Comparison of ENCODE assay signal across 16 cellular contexts in the genomic region with DNA sequence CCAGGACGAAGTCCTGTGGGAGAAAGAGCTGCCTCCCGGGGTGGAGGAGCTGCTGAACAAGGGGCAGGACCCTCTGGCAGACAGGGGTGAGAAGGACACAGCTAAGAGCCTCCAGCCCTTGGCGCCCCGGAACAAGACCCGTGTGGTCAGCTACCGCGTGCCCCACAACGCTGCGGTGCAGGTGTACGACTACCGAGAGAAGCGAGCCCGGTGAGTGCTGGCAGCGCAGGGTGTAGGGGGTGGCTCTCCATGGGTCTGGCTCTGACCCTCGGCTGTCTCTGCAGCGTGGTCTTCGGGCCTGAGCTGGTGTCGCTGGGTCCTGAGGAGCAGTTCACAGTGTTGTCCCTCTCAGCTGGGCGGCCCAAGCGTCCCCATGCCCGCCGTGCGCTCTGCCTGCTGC. TPM values are rescaled to one million over a fixed set of nuclear protein-coding genes. Genes with fewer than 3 reads are reported as not detected.
DNase-seq lines count a peak whose midpoint lies in the region; ATAC-seq, FAIRE-seq and TF ChIP-seq lines count a peak whose summit lies in the region.
"Had no signal": no experiment of that assay in that cellular context is flagged by ENCODE, and none has a peak within 500 bp of the region (broad histone marks: within the 10 kb centered on the region; RNA-seq: fewer than 3 reads in every experiment).

No MANE protein-coding gene starts in this region.

- dilution Hi-C loops in endothelial cell of umbilical vein (cut with MboI; ENCODE audit: extremely low pct_ligation_motif_present, low sequenced_read_pairs): no loop called here

- H2AFZ ChIP-seq in endothelial cell of umbilical vein (ENCODE audit: low read depth, low read length): no peak overlapping the region
- H2AFZ ChIP-seq in osteoblast (ENCODE audit: low read length): no peak overlapping the region
- H2AFZ ChIP-seq: GM23248 had no signal

- POLR2A ChIA-PET in endothelial cell of umbilical vein (lab: Charles Lee): no interaction called here

- H3K27ac ChIP-seq in endothelial cell of umbilical vein (ENCODE audit: insufficient read depth, low read depth, low read length) (no peak overlapping the region), osteoblast (ENCODE audit: low read depth, low read length) (no peak overlapping the region)
- H3K27ac ChIP-seq: GM23248 had no signal

- H3K9ac ChIP-seq in endothelial cell of umbilical vein (replicated peaks; ENCODE audit: extremely low read depth, insufficient read depth, low read length): no peak overlapping the region
- H3K9ac ChIP-seq: GM23248 had no signal

- H3K4me2 ChIP-seq in endothelial cell of umbilical vein (ENCODE audit: insufficient read depth, low read length) (no peak overlapping the region), osteoblast (ENCODE audit: insufficient read depth, low read length) (no peak overlapping the region)

- CTCF ChIA-PET in endothelial cell of umbilical vein (lab: Charles Lee): interaction anchor here (0.7 to 1.7 kb wide), 3 partner anchors 25 to 112 kb away, joined by 3 to 5 read pairs (median 4); no protein-coding TSS in a partner anchor

- TF ChIP-seq CTCF in endothelial cell of umbilical vein (IDR thresholded peaks at IDR 0.05; ENCODE audit: extremely low read depth in 1 of 2, insufficient read depth in 1 of 2, low read depth in 1 of 2, low read length in 2 of 2) (no peak), osteoblast (IDR thresholded peaks at IDR 0.05; ENCODE audit: extremely low read depth, low read depth, low read length) (no peak)

- H3K79me2 ChIP-seq in endothelial cell of umbilical vein (ENCODE audit: control insufficient read depth, insufficient read depth, low read length) (no peaks in the 10 kb centered on the region), osteoblast (ENCODE audit: insufficient read depth, low read length) (peaks cover 2% of the 10 kb centered on the region)

- DNase-seq in endothelial cell of umbilical vein (ENCODE audit: low read depth, low spot score): no peak
- no peak for DNase-seq in left colon
- DNase-seq in osteoblast (ENCODE audit: insufficient read length, low spot score, missing footprints): peak; percentile 29
- DNase-seq in sciatic nerve (ENCODE audit: low spot score): no peak
- no peak for DNase-seq in DMS153 (lab: John Stamatoyannopoulos, UW)
- DNase-seq: C1 segment of cervical spinal cord, Calu3, COR-L47, DND-41, GM23248, H7, HCEC 1CT had no signal

- no peak for TF ChIP-seq POLR2A in endothelial cell of umbilical vein (IDR thresholded peaks at IDR 0.05; ENCODE audit: low read depth, low read length)

- ATAC-seq in left colon: peak; percentile 14
- ATAC-seq in SK-N-SH treated with all-trans-retinoic acid at 6 μM for 48 hours: no peak
- no peak for ATAC-seq in sciatic nerve

- intact Hi-C loops in endothelial cell of umbilical vein (cut with micrococcal nuclease): no loop called here
- intact Hi-C loops in left colon (cut with DNase I, micrococcal nuclease): loop anchor here in 1 of 2 donors (10.0 kb wide), 1 partner anchor 137 kb away; no protein-coding TSS in a partner anchor
- intact Hi-C loops in sciatic nerve (cut with DNase I): no loop called here

- H4K20me1 ChIP-seq in endothelial cell of umbilical vein (replicated peaks; ENCODE audit: control insufficient read depth, extremely low read depth, insufficient read depth, low read length): no peaks in the 10 kb centered on the region
- peaks cover 13% of the 10 kb centered on the region for H4K20me1 ChIP-seq in osteoblast (ENCODE audit: insufficient read depth, low read length)

- H3K4me3 ChIP-seq in endothelial cell of umbilical vein (replicated peaks in 1 of 3; ENCODE audit: insufficient read depth in 1 of 3, low read depth in 1 of 3, low read length in 3 of 3) (no peak overlapping the region), osteoblast (ENCODE audit: insufficient read depth, low read length) (no peak overlapping the region)
- H3K4me3 ChIP-seq: GM23248 had no signal

- no peaks in the 10 kb centered on the region for H3K9me1 ChIP-seq in endothelial cell of umbilical vein (replicated peaks; ENCODE audit: control insufficient read depth, extremely low read depth, insufficient read depth, low read length)

- H3K36me3 ChIP-seq in endothelial cell of umbilical vein (ENCODE audit: control insufficient read depth in 2 of 2, extremely low read depth in 1 of 2, insufficient read depth in 2 of 2, low read length in 2 of 2) (peaks cover 0 to 17% of the 10 kb centered on the region in 2 experiments), osteoblast (ENCODE audit: insufficient read depth, low read length) (peaks cover 88% of the 10 kb centered on the region)

- no peak for FAIRE-seq in endothelial cell of umbilical vein (lab: Jason Lieb, UNC)
- FAIRE-seq: G401.6, GM19239, H1 had no signal

- H3K9me3 ChIP-seq in endothelial cell of umbilical vein (replicated peaks; ENCODE audit: control insufficient read depth, insufficient read depth, low read length) (no peaks in the 10 kb centered on the region), osteoblast (ENCODE audit: low read depth, low read length) (no peaks in the 10 kb centered on the region)

- H3K27me3 ChIP-seq in endothelial cell of umbilical vein (ENCODE audit: control insufficient read depth in 2 of 2, insufficient read depth in 2 of 2, low read length in 2 of 2): no peaks in the 10 kb centered on the region
- H3K27me3 ChIP-seq in osteoblast (ENCODE audit: insufficient read depth, low read length): no peaks in the 10 kb centered on the region

- H3K4me1 ChIP-seq in endothelial cell of umbilical vein (ENCODE audit: control insufficient read depth, extremely low read depth, insufficient read depth, low read length) (no peaks in the 10 kb centered on the region), osteoblast (ENCODE audit: insufficient read depth, low read length) (no peaks in the 10 kb centered on the region)

- BruUV-seq in endothelial cell of umbilical vein (replicated peaks; lab: Mats Ljungman, UMichigan): TSS peak; percentile 20

TF ChIP-seq in SK-N-SH treated with all-trans-retinoic acid at 6 μM for 48 hours, 23 proteins besides CTCF, POLR2A, EP300 and RAD21 (continues in another document):
- no peak for TF ChIP-seq ZNF70 (CRISPR knock-in tag; IDR thresholded peaks at IDR 0.05)

RNA-seq across cellular contexts. Expression of gene MVP, which starts 21.4 kb away (rescaled TPM):
- total RNA-seq in endothelial cell of umbilical vein (116 and 118 TPM in 2 replicates), left colon (100 to 1,000 TPM; 467 to 578 TPM), osteoblast (273 and 274 TPM in 2 replicates), sciatic nerve (123 TPM)
- 47.0 and 49.8 TPM in 2 replicates for polyA plus RNA-seq in endothelial cell of umbilical vein
- 45.7 and 48.2 TPM in 2 replicates for polyA plus RNA-seq in endothelial cell of umbilical vein (2011; cell fraction: cytosol; rRNA removed)
- 118 and 126 TPM in 2 replicates for polyA plus RNA-seq in endothelial cell of umbilical vein (2011; cell fraction: nucleus; rRNA removed)
- 154 and 197 TPM in 2 replicates for polyA plus RNA-seq in endothelial cell of umbilical vein (2012)
- 123 and 214 TPM in 2 replicates for polyA minus RNA-seq in endothelial cell of umbilical vein
- 47.5 TPM for polyA minus RNA-seq in endothelial cell of umbilical vein (2011; cell fraction: cytosol; rRNA and poly(A)+ RNA removed)
- 42.1 and 68.7 TPM in 2 replicates for polyA minus RNA-seq in endothelial cell of umbilical vein (2011; cell fraction: nucleus; rRNA and poly(A)+ RNA removed)

RNA-seq across cellular contexts. Expression of gene CDIPT, which starts 21.4 kb away (rescaled TPM):
- 67.3 and 68.7 TPM in 2 replicates for total RNA-seq in endothelial cell of umbilical vein
- polyA plus RNA-seq in endothelial cell of umbilical vein: 161 and 179 TPM in 2 replicates
- polyA plus RNA-seq in endothelial cell of umbilical vein (2011; cell fraction: cytosol; rRNA removed): 106 and 114 TPM in 2 replicates
- 48.3 and 54.8 TPM in 2 replicates for polyA plus RNA-seq in endothelial cell of umbilical vein (2011; cell fraction: nucleus; rRNA removed)
- 89.7 and 115 TPM in 2 replicates for polyA plus RNA-seq in endothelial cell of umbilical vein (2012)
- polyA minus RNA-seq in endothelial cell of umbilical vein: 84.3 and 85.3 TPM in 2 replicates
- 61.1 TPM for polyA minus RNA-seq in endothelial cell of umbilical vein (2011; cell fraction: cytosol; rRNA and poly(A)+ RNA removed)
- 14.1 and 17.2 TPM in 2 replicates for polyA minus RNA-seq in endothelial cell of umbilical vein (2011; cell fraction: nucleus; rRNA and poly(A)+ RNA removed)
- total RNA-seq in left colon: 10 to 100 TPM; 62.9 to 85.3 TPM
- total RNA-seq in osteoblast: 105 and 107 TPM in 2 replicates
- 58.4 TPM for total RNA-seq in sciatic nerve

RNA-seq across cellular contexts. Expression of gene PAGR1, which starts 25.7 kb away (rescaled TPM):
- 24.2 and 26.3 TPM in 2 replicates for total RNA-seq in endothelial cell of umbilical vein
- polyA plus RNA-seq in endothelial cell of umbilical vein: 13.0 and 15.9 TPM in 2 replicates
- 16.6 and 17.6 TPM in 2 replicates for polyA plus RNA-seq in endothelial cell of umbilical vein (2011; cell fraction: cytosol; rRNA removed)
- 18.8 and 20.0 TPM in 2 replicates for polyA plus RNA-seq in endothelial cell of umbilical vein (2011; cell fraction: nucleus; rRNA removed)
- 18.5 and 20.4 TPM in 2 replicates for polyA plus RNA-seq in endothelial cell of umbilical vein (2012)
- polyA minus RNA-seq in endothelial cell of umbilical vein: 3.8 and 4.2 TPM in 2 replicates
- polyA minus RNA-seq in endothelial cell of umbilical vein (2011; cell fraction: cytosol; rRNA and poly(A)+ RNA removed): 16.0 TPM
- polyA minus RNA-seq in endothelial cell of umbilical vein (2011; cell fraction: nucleus; rRNA and poly(A)+ RNA removed): 4.1 and 5.2 TPM in 2 replicates
- 10 to 100 TPM; 16.8 to 17.4 TPM for total RNA-seq in left colon
- total RNA-seq in osteoblast: 16.8 and 19.9 TPM in 2 replicates
- total RNA-seq in sciatic nerve: 29.7 TPM

RNA-seq across cellular contexts. Expression of gene PRRT2, which starts 29.6 kb away (rescaled TPM):
- 2.3 and 3.3 TPM in 2 replicates for total RNA-seq in endothelial cell of umbilical vein
- 3.3 and 3.4 TPM in 2 replicates for polyA plus RNA-seq in endothelial cell of umbilical vein
- polyA plus RNA-seq in endothelial cell of umbilical vein (2011; cell fraction: cytosol; rRNA removed): 0.41 and 0.66 TPM in 2 replicates
- polyA plus RNA-seq in endothelial cell of umbilical vein (2011; cell fraction: nucleus; rRNA removed): 18.1 and 20.0 TPM in 2 replicates
- 1.0 and 1.4 TPM in 2 replicates for polyA plus RNA-seq in endothelial cell of umbilical vein (2012)
- 1.1 and 1.9 TPM in 2 replicates for polyA minus RNA-seq in endothelial cell of umbilical vein
- polyA minus RNA-seq in endothelial cell of umbilical vein (2011; cell fraction: cytosol; rRNA and poly(A)+ RNA removed): not detected
- 2.9 and 3.8 TPM in 2 replicates for polyA minus RNA-seq in endothelial cell of umbilical vein (2011; cell fraction: nucleus; rRNA and poly(A)+ RNA removed)
- total RNA-seq in left colon: 1 to 10 TPM; 1.3 to 2.0 TPM
- total RNA-seq in osteoblast: 1.4 and 4.1 TPM in 2 replicates
- 26.3 TPM for total RNA-seq in sciatic nerve

RNA-seq across cellular contexts. Expression of gene MAZ, which starts 35.3 kb away (rescaled TPM):
- total RNA-seq in endothelial cell of umbilical vein (311 TPM in 2 replicates), left colon (100 to 1,000 TPM; 252 to 365 TPM), osteoblast (221 and 267 TPM in 2 replicates), sciatic nerve (123 TPM)
- 165 and 212 TPM in 2 replicates for polyA plus RNA-seq in endothelial cell of umbilical vein
- 204 and 249 TPM in 2 replicates for polyA plus RNA-seq in endothelial cell of umbilical vein (2011; cell fraction: cytosol; rRNA removed)
- 129 and 147 TPM in 2 replicates for polyA plus RNA-seq in endothelial cell of umbilical vein (2011; cell fraction: nucleus; rRNA removed)
- 303 and 323 TPM in 2 replicates for polyA plus RNA-seq in endothelial cell of umbilical vein (2012)
- 291 and 342 TPM in 2 replicates for polyA minus RNA-seq in endothelial cell of umbilical vein
- 395 TPM for polyA minus RNA-seq in endothelial cell of umbilical vein (2011; cell fraction: cytosol; rRNA and poly(A)+ RNA removed)
- 51.4 and 56.6 TPM in 2 replicates for polyA minus RNA-seq in endothelial cell of umbilical vein (2011; cell fraction: nucleus; rRNA and poly(A)+ RNA removed)
